18 cellular contexts compared by ENCODE assay signal in the genomic region with DNA sequence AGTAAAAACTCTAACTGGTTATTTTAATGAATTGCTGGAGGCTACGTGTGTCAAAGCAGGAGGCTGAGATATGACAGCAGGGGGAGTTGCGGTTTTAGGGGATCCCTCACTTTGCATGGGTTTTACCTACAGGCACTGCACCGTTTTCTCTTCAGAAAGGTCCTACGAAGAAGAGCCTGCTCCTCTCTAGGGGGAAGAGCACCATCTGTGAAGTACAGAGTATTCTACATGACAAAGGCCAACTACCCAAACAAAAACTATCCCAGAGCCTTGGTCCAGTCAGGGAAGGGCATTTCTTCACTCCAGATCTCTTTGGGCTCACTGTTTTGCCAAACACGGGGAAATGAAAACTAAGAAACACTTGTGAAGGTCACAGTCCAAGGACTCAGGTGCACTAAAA.
"Had no signal": no experiment of that assay in that cellular context is flagged by ENCODE, and none has a peak within 500 bp of the region (broad histone marks: within the 10 kb centered on the region; RNA-seq: fewer than 3 reads in every experiment).

No MANE protein-coding gene starts in this region.

- H3K36me3 Mint-ChIP-seq: activated CD4-positive, alpha-beta memory T cell treated with anti-CD3 and anti-CD28 coated beads for 36 hours; activated naive CD4-positive, alpha-beta T cell treated with anti-CD3 and anti-CD28 coated beads, Interleukin-2, amount 50 U/mL, for 72 hours; immature natural killer cell; naive thymus-derived CD4-positive, alpha-beta T cell; stimulated activated effector memory CD8-positive, alpha-beta T cell treated with anti-CD3 and anti-CD28 coated beads, Interleukin-12 subunit alpha, Interleukin-12 subunit beta, amount 100 ng/mL, for 72 hours had no signal

- H3K4me3 Mint-ChIP-seq: activated CD4-positive, alpha-beta memory T cell treated with anti-CD3 and anti-CD28 coated beads for 36 hours; activated T-cell treated with anti-CD3 and anti-CD28 coated beads, Interleukin-2, amount 50 U/mL, for 4 hours; effector memory CD8-positive, alpha-beta T cell; immature natural killer cell; naive thymus-derived CD4-positive, alpha-beta T cell; stimulated activated effector memory CD8-positive, alpha-beta T cell treated with anti-CD3 and anti-CD28 coated beads, Interleukin-12 subunit alpha, Interleukin-12 subunit beta, amount 100 ng/mL, for 72 hours had no signal

- H3K4me1 Mint-ChIP-seq: immature natural killer cell; naive thymus-derived CD4-positive, alpha-beta T cell; stimulated activated effector memory CD8-positive, alpha-beta T cell treated with anti-CD3 and anti-CD28 coated beads, Interleukin-12 subunit alpha, Interleukin-12 subunit beta, amount 100 ng/mL, for 72 hours had no signal

- H3K27ac ChIP-seq: body of pancreas, gastroesophageal sphincter, lower lobe of right lung, right lobe of liver, transverse colon had no signal

- H3K9me3 Mint-ChIP-seq: activated T-cell treated with anti-CD3 and anti-CD28 coated beads, Interleukin-2, amount 50 U/mL, for 4 hours had no signal

- H3K36me3 ChIP-seq: gastroesophageal sphincter, lower lobe of right lung, right lobe of liver, transverse colon had no signal

- H3K9me3 ChIP-seq: body of pancreas, gastroesophageal sphincter, lower lobe of right lung, right lobe of liver, transverse colon had no signal

- H3K27ac Mint-ChIP-seq: activated CD4-positive, alpha-beta memory T cell treated with anti-CD3 and anti-CD28 coated beads for 36 hours; activated naive CD4-positive, alpha-beta T cell treated with anti-CD3 and anti-CD28 coated beads, Interleukin-2, amount 50 U/mL, for 72 hours; effector memory CD8-positive, alpha-beta T cell; immature natural killer cell; naive thymus-derived CD4-positive, alpha-beta T cell; progenitor cell of endocrine pancreas; stimulated activated effector memory CD8-positive, alpha-beta T cell treated with anti-CD3 and anti-CD28 coated beads, Interleukin-12 subunit alpha, Interleukin-12 subunit beta, amount 100 ng/mL, for 72 hours had no signal

- H3K4me3 ChIP-seq: body of pancreas, gastroesophageal sphincter, lower lobe of right lung, right lobe of liver, transverse colon had no signal

- H3K27me3 ChIP-seq: gastroesophageal sphincter, right lobe of liver, transverse colon had no signal

- ATAC-seq: activated naive CD4-positive, alpha-beta T cell treated with anti-CD3 and anti-CD28 coated beads, Interleukin-2, amount 50 U/mL, for 72 hours; activated T-cell treated with anti-CD3 and anti-CD28 coated beads, Interleukin-2, amount 50 U/mL, for 4 hours; body of pancreas; effector memory CD8-positive, alpha-beta T cell; gastroesophageal sphincter; lower lobe of right lung; naive thymus-derived CD4-positive, alpha-beta T cell; right lobe of liver; stimulated activated effector memory CD8-positive, alpha-beta T cell treated with anti-CD3 and anti-CD28 coated beads, Interleukin-12 subunit alpha, Interleukin-12 subunit beta, amount 100 ng/mL, for 72 hours had no signal

- H3K4me1 ChIP-seq: body of pancreas, gastroesophageal sphincter, lower lobe of right lung, right lobe of liver, transverse colon had no signal

- H3K27me3 Mint-ChIP-seq: activated CD4-positive, alpha-beta memory T cell treated with anti-CD3 and anti-CD28 coated beads for 36 hours; effector memory CD8-positive, alpha-beta T cell; progenitor cell of endocrine pancreas had no signal

- DNase-seq: activated CD4-positive, alpha-beta memory T cell treated with anti-CD3 and anti-CD28 coated beads for 36 hours; activated CD4-positive, alpha-beta T cell treated with anti-CD3 and anti-CD28 coated beads for 1 hour; activated effector memory CD4-positive, alpha-beta T cell treated with anti-CD3 and anti-CD28 coated beads, Interleukin-2, amount 50 U/mL, for 16 hours; activated T-cell treated with anti-CD3 and anti-CD28 coated beads, Interleukin-2, amount 50 U/mL, for 4 hours; amniotic stem cell; body of pancreas; central memory CD4-positive, alpha-beta T cell; cortex of kidney; effector memory CD8-positive, alpha-beta T cell; immature natural killer cell; lower lobe of right lung; naive thymus-derived CD4-positive, alpha-beta T cell; right lobe of liver; transverse colon had no signal
